In genomic region chr17:65103431-65103830, GRCh38 we compare ENCODE assay signal across 21 cellular contexts.
"Had no signal": no experiment of that assay in that cellular context is flagged by ENCODE, and none has a peak within 500 bp of the region (broad histone marks: within the 10 kb centered on the region; RNA-seq: fewer than 3 reads in every experiment).

No MANE protein-coding gene starts in this region.

- H3K4me3 ChIP-seq: breast epithelium, SJCRH30 had no signal

- H3K27me3 ChIP-seq: breast epithelium, SJCRH30 had no signal

- H3K9me2 ChIP-seq: SK-N-SH had no signal

- H3K27ac ChIP-seq: breast epithelium, SJCRH30 had no signal

- H3K9me3 ChIP-seq: breast epithelium, SJCRH30, SK-N-SH had no signal

- H3K4me2 ChIP-seq: SK-N-SH had no signal

- H3K4me3 Mint-ChIP-seq: activated CD8-positive, alpha-beta T cell treated with anti-CD3 and anti-CD28 coated beads for 36 hours; activated naive CD4-positive, alpha-beta T cell treated with anti-CD3 and anti-CD28 coated beads, Interleukin-2, amount 10 ng/mL, durations not matched to agents 7 days and 5 days; activated naive CD8-positive, alpha-beta T cell treated with anti-CD3 and anti-CD28 coated beads for 36 hours; activated T-cell treated with anti-CD3 and anti-CD28 coated beads, Interleukin-2, amount 50 U/mL, for 72 hours; T-helper 2 cell treated with Interferon-gamma antibody and Interleukin-4, amounts not matched to agents 5 μg/mL and 100 μg/mL, for 36 hours had no signal

- DNase-seq: activated CD4-positive, alpha-beta T cell treated with anti-CD3 and anti-CD28 coated beads for 4 hours; activated CD8-positive, alpha-beta memory T cell treated with anti-CD3 and anti-CD28 coated beads, Interleukin-2, amount 50 U/mL, for 4 hours; activated CD8-positive, alpha-beta T cell treated with anti-CD3 and anti-CD28 coated beads for 36 hours; activated gamma-delta T cell treated with Interleukin-2 at 50 U/mL for 16 hours; activated naive CD4-positive, alpha-beta T cell treated with anti-CD3 and anti-CD28 coated beads, Interleukin-2, amount 10 ng/mL, durations not matched to agents 7 days and 5 days; activated naive CD8-positive, alpha-beta T cell treated with anti-CD3 and anti-CD28 coated beads for 36 hours; activated T-cell treated with anti-CD3 and anti-CD28 coated beads, Interleukin-2, amount 50 U/mL, for 72 hours; caudate nucleus; NCI-H1048; NCI-H146; NCI-H187 treated with DMSO at 0.1 percent for 48 hours; NCI-H2081 treated with DMSO at 0.1 percent for 48 hours; NCI-H446; NCI-H524; Right ventricle myocardium superior; SJCRH30; SK-N-SH had no signal

- H3K36me3 ChIP-seq: breast epithelium, SJCRH30 had no signal

- H3K27me3 Mint-ChIP-seq: activated naive CD8-positive, alpha-beta T cell treated with anti-CD3 and anti-CD28 coated beads for 36 hours had no signal

- H3K27ac Mint-ChIP-seq: activated CD8-positive, alpha-beta T cell treated with anti-CD3 and anti-CD28 coated beads for 36 hours; activated naive CD4-positive, alpha-beta T cell treated with anti-CD3 and anti-CD28 coated beads, Interleukin-2, amount 10 ng/mL, durations not matched to agents 7 days and 5 days; activated naive CD8-positive, alpha-beta T cell treated with anti-CD3 and anti-CD28 coated beads for 36 hours; activated T-helper 2 cell treated with anti-CD3 and anti-CD28 coated beads, Interferon-gamma antibody, Interleukin-2, Interleukin-4, amounts not matched to agents 10 μg/mL and 5 μg/mL and 100 μg/mL, durations not matched to agents 14 hours and 24 hours and 36 hours; T-helper 2 cell treated with Interferon-gamma antibody and Interleukin-4, amounts not matched to agents 5 μg/mL and 100 μg/mL, for 36 hours had no signal

- H3K36me3 Mint-ChIP-seq: activated naive CD4-positive, alpha-beta T cell treated with anti-CD3 and anti-CD28 coated beads, Interleukin-2, amount 10 ng/mL, durations not matched to agents 7 days and 5 days; activated naive CD8-positive, alpha-beta T cell treated with anti-CD3 and anti-CD28 coated beads for 36 hours had no signal

- H3K9me3 Mint-ChIP-seq: activated CD8-positive, alpha-beta T cell treated with anti-CD3 and anti-CD28 coated beads for 36 hours; activated naive CD4-positive, alpha-beta T cell treated with anti-CD3 and anti-CD28 coated beads, Interleukin-2, amount 10 ng/mL, durations not matched to agents 7 days and 5 days; activated naive CD8-positive, alpha-beta T cell treated with anti-CD3 and anti-CD28 coated beads for 36 hours; activated T-cell treated with anti-CD3 and anti-CD28 coated beads, Interleukin-2, amount 50 U/mL, for 72 hours; activated T-helper 2 cell treated with anti-CD3 and anti-CD28 coated beads, Interferon-gamma antibody, Interleukin-2, Interleukin-4, amounts not matched to agents 10 μg/mL and 5 μg/mL and 100 μg/mL, durations not matched to agents 14 hours and 24 hours and 36 hours; T-helper 2 cell treated with Interferon-gamma antibody and Interleukin-4, amounts not matched to agents 5 μg/mL and 100 μg/mL, for 36 hours had no signal

- H3K9ac ChIP-seq: SK-N-SH had no signal

- ATAC-seq: activated CD4-positive, CD25-positive, alpha-beta regulatory T cell treated with anti-CD3 and anti-CD28 coated beads, Interleukin-2, amount 50 U/mL, for 24 hours; activated CD8-positive, alpha-beta T cell treated with anti-CD3 and anti-CD28 coated beads for 36 hours; activated T-cell treated with anti-CD3 and anti-CD28 coated beads, Interleukin-2, amount 50 U/mL, for 72 hours had no signal
